Comparison of ENCODE assay signal across 15 cellular contexts in genomic region chr4:41305486-41305885, GRCh38.
"Had no signal": no experiment of that assay in that cellular context is flagged by ENCODE, and none has a peak within 500 bp of the region (broad histone marks: within the 10 kb centered on the region; RNA-seq: fewer than 3 reads in every experiment).

No MANE protein-coding gene starts in this region.

- H3K27ac Mint-ChIP-seq: activated CD8-positive, alpha-beta T cell treated with anti-CD3 and anti-CD28 coated beads for 36 hours; naive B cell; stimulated activated naive CD8-positive, alpha-beta T cell treated with anti-CD3 and anti-CD28 coated beads, Interleukin-15, amount 100 ng/mL, for 72 hours had no signal

- ATAC-seq: activated CD8-positive, alpha-beta T cell treated with anti-CD3 and anti-CD28 coated beads for 36 hours; activated T-cell treated with anti-CD3 and anti-CD28 coated beads, Interleukin-2, amount 50 U/mL, for 4 hours; gastroesophageal sphincter; pancreas; stimulated activated naive CD8-positive, alpha-beta T cell treated with anti-CD3 and anti-CD28 coated beads, Interleukin-15, amount 100 ng/mL, for 72 hours had no signal

- H3K36me3 Mint-ChIP-seq: naive B cell had no signal

- H3K9me3 Mint-ChIP-seq: activated T-cell treated with anti-CD3 and anti-CD28 coated beads, Interleukin-2, amount 50 U/mL, for 4 hours had no signal

- DNase-seq: activated CD4-positive, alpha-beta T cell treated with anti-CD3 and anti-CD28 coated beads for 4 hours; activated CD8-positive, alpha-beta T cell treated with anti-CD3 and anti-CD28 coated beads for 36 hours; activated effector memory CD4-positive, alpha-beta T cell treated with Interleukin-2 at 50 U/mL for 16 hours; activated naive CD4-positive, alpha-beta T cell treated with anti-CD3 and anti-CD28 coated beads, Interleukin-2, amount 50 U/mL, for 16 hours; activated T-cell treated with anti-CD3 and anti-CD28 coated beads, Interleukin-2, amount 50 U/mL, for 4 hours; dorsolateral prefrontal cortex; heart right ventricle; naive B cell; pancreas; sigmoid colon; stimulated activated CD4-positive, alpha-beta T cell treated with anti-CD3 and anti-CD28 coated beads, Interleukin-1b, Interleukin-23, amount 100 ng/mL, for 48 hours; stimulated activated naive CD8-positive, alpha-beta T cell treated with anti-CD3 and anti-CD28 coated beads, Interleukin-15, amount 100 ng/mL, for 72 hours; testis; upper lobe of left lung had no signal

- H3K4me3 Mint-ChIP-seq: activated CD8-positive, alpha-beta T cell treated with anti-CD3 and anti-CD28 coated beads for 36 hours; activated T-cell treated with anti-CD3 and anti-CD28 coated beads, Interleukin-2, amount 50 U/mL, for 4 hours; naive B cell; stimulated activated naive CD8-positive, alpha-beta T cell treated with anti-CD3 and anti-CD28 coated beads, Interleukin-15, amount 100 ng/mL, for 72 hours had no signal

- H3K4me1 Mint-ChIP-seq: naive B cell; stimulated activated naive CD8-positive, alpha-beta T cell treated with anti-CD3 and anti-CD28 coated beads, Interleukin-15, amount 100 ng/mL, for 72 hours had no signal
